4 cellular contexts compared by ENCODE assay signal in the genomic region with DNA sequence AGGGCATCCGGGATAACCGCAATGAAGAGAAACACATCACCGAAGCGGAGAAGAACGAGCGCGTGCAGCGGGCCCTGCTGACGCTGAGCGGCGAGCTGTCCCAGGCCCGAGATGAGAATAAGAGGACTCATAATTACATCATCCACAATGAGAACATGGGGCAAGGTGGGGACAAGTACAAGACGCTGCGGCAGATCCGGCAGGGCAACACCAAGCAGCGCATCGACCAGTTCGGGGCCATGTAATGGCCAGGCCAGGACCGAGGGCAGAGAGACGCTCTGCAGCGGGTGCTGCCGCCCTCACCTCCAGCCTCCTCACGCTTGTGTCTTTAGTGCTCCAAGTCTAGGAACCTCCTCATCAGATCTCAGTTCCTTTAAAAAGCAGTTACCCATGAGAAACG.
"Had no signal": no experiment of that assay in that cellular context is flagged by ENCODE, and none has a peak within 500 bp of the region (broad histone marks: within the 10 kb centered on the region; RNA-seq: fewer than 3 reads in every experiment).

No MANE protein-coding gene starts in this region.

- H3K4me2 ChIP-seq: GM23338 had no signal

- H3K4me3 ChIP-seq: GM23338 had no signal

- H3K4me1 Mint-ChIP-seq: GM23338, H9 had no signal

- ATAC-seq: GM23338 had no signal

- DNase-seq: H9, HCEC 1CT, IMR-90 had no signal

- H3K27ac Mint-ChIP-seq: GM23338, H9 had no signal

- H3K4me3 Mint-ChIP-seq: GM23338, H9 had no signal
